Comparison of ENCODE assay signal across 28 cellular contexts in genomic region chr10:23197416-23197861, GRCh38. TPM values are rescaled to one million over a fixed set of nuclear protein-coding genes. Genes with fewer than 3 reads are reported as not detected.
DNase-seq lines count a peak whose midpoint lies in the region; FAIRE-seq and TF ChIP-seq lines count a peak whose summit lies in the region.
"Had no signal": no experiment of that assay in that cellular context is flagged by ENCODE, and none has a peak within 500 bp of the region (broad histone marks: within the 10 kb centered on the region; RNA-seq: fewer than 3 reads in every experiment).

No MANE protein-coding gene starts in this region.

- no peak for TF ChIP-seq POLR2A in GM12892 (IDR thresholded peaks at IDR 0.05; ENCODE audit: low read depth, low read length)

- peak; percentile 3 to 88 (median 52) for DNase-seq in NCI-H1417 (lab: John Stamatoyannopoulos, UW)
- no peak for DNase-seq in NCI-H1417 treated with DMSO at 0.1 percent for 48 hours (lab: John Stamatoyannopoulos, UW)
- peak; percentile 69 for DNase-seq in NCI-H187 treated with DMSO at 0.1 percent for 48 hours (lab: John Stamatoyannopoulos, UW)
- peak; percentile 89 to 90 for DNase-seq in SHP77 (lab: John Stamatoyannopoulos, UW)
- DNase-seq in retina = peak; percentile 46
- DNase-seq in hepatic stellate cell (ENCODE audit: low spot score) = no peak
- DNase-seq in GM12892 (ENCODE audit: insufficient read length) = no peak
- DNase-seq in GOT3 (lab: John Stamatoyannopoulos, UW) = no peak
- DNase-seq: activated CD8-positive, alpha-beta memory T cell treated with anti-CD3 and anti-CD28 coated beads for 24 hours; activated naive CD4-positive, alpha-beta T cell; activated T-cell treated with anti-CD3 and anti-CD28 coated beads, Interleukin-2, amount 50 U/mL, for 24 hours; AML-193; CD8-positive, alpha-beta memory T cell; colonic mucosa; mesenchymal stem cell; naive B cell; NCI-H1694; NCI-H510A treated with DMSO at 0.1 percent for 48 hours; OCI-M1; ovary; right cardiac atrium; T-helper 1 cell; trophoblast cell had no signal

- no peak for FAIRE-seq in GM12892 (lab: Jason Lieb, UNC)
- FAIRE-seq: endometrium, H54, TTC549 had no signal

RNA-seq across cellular contexts. Expression of gene PTF1A, which starts 5.3 kb away (rescaled TPM):
- polyA plus RNA-seq in GM12892 (2012; ENCODE audit: missing spikeins) = not detected
- polyA plus RNA-seq: CD8-positive, alpha-beta memory T cell; fibroblast of lung; IgD-negative memory B cell; ovary; right cardiac atrium had no signal

Comparison
In these comparisons a context has a peak if more than half of its experiments do, and no peak if none do; other contexts are left out.
1. DNase-seq: peak in NCI-H1417 (3 of 3), NCI-H187 treated with DMSO at 0.1 percent for 48 hours (single experiment), SHP77 (2 of 2) and retina (single experiment); none in NCI-H1417 treated with DMSO at 0.1 percent for 48 hours (single experiment), hepatic stellate cell (single experiment), GM12892 (single experiment) and GOT3 (single experiment).